In genomic region chr14:103391048-103391447, GRCh38 we compare ENCODE assay signal across 8 cellular contexts. TPM values are rescaled to one million over a fixed set of nuclear protein-coding genes. Genes with fewer than 3 reads are reported as not detected.
DNase-seq lines count a peak whose midpoint lies in the region; ATAC-seq and TF ChIP-seq lines count a peak whose summit lies in the region.

No MANE protein-coding gene starts in this region.

- H3K4me1 ChIP-seq in DND-41 (ENCODE audit: insufficient read depth, low read length) = peaks cover 41% of the 10 kb centered on the region
- H3K4me1 ChIP-seq in Karpas-422 (ENCODE audit: low read length) = peaks cover 52% of the 10 kb centered on the region
- H3K4me1 ChIP-seq in colonic mucosa = peaks cover 13% of the 10 kb centered on the region
- H3K4me1 ChIP-seq in mesendoderm (ENCODE audit: control insufficient read depth, low read depth, low read length) = peaks cover 2% of the 10 kb centered on the region

- H2AFZ ChIP-seq in DND-41 (ENCODE audit: low read depth, low read length) (no peak overlapping the region), Karpas-422 (ENCODE audit: low read length) (no peak overlapping the region)

- no peak overlapping the region for H2BK15ac ChIP-seq in mesendoderm (replicated peaks; ENCODE audit: low read depth)

- no peak overlapping the region for H4K8ac ChIP-seq in mesendoderm (ENCODE audit: low read depth, low read length)

- no peaks in the 10 kb centered on the region for H3K9me2 ChIP-seq in Karpas-422 (replicated peaks; ENCODE audit: insufficient read depth, low read length)

- H2AK5ac ChIP-seq in mesendoderm (ENCODE audit: low read length) = no peak overlapping the region

- peaks cover 72% of the 10 kb centered on the region for H4K20me1 ChIP-seq in DND-41 (ENCODE audit: insufficient read depth, low read length)
- peaks cover 54% of the 10 kb centered on the region for H4K20me1 ChIP-seq in Karpas-422 (ENCODE audit: insufficient read depth, low read depth, low read length)

- H3K27ac ChIP-seq in DND-41 (ENCODE audit: low read length) (no peak overlapping the region), Karpas-422 (ENCODE audit: low read length) (0 out of 2 replicates have a peak overlapping the region, but pooled peaks have one; percentile 9), colonic mucosa (no peak overlapping the region), mesendoderm (ENCODE audit: low read depth, low read length) (no peak overlapping the region)

- H3K79me1 ChIP-seq in mesendoderm (ENCODE audit: low read length) = peaks cover 10% of the 10 kb centered on the region

- H3K4me3 ChIP-seq in DND-41 (ENCODE audit: low read depth in 1 of 2, low read length in 2 of 2) = no peak overlapping the region
- H3K4me3 ChIP-seq in Karpas-422 (ENCODE audit: low read length) = no peak overlapping the region
- no peak overlapping the region for H3K4me3 ChIP-seq in colonic mucosa
- no peak overlapping the region for H3K4me3 ChIP-seq in mesendoderm (ENCODE audit: low read length)

- H3K79me2 ChIP-seq in DND-41 (ENCODE audit: insufficient read depth, low read length) (peaks cover 98% of the 10 kb centered on the region), Karpas-422 (ENCODE audit: low read length) (peaks cover 97% of the 10 kb centered on the region), mesendoderm (ENCODE audit: control insufficient read depth, insufficient read depth, low read length) (peaks cover 63% of the 10 kb centered on the region)

- ATAC-seq in DND-41 (ENCODE audit: insufficient read depth, low read depth) (peak; percentile 67), GM21526 (IDR thresholded peaks at IDR 0.05; ENCODE audit: low FRiP score, unreplicated experiment) (no peak), GM21619 (IDR thresholded peaks at IDR 0.05; ENCODE audit: unreplicated experiment) (no peak)

- peak; percentile 45 for DNase-seq in DND-41
- peak; percentile 91 for DNase-seq in Karpas-422
- peak; percentile 24 for DNase-seq in T-helper 9 cell
- DNase-seq in colonic mucosa = no peak
- DNase-seq in mesendoderm = peak; percentile 63
- no peak for DNase-seq in GM19240 (ENCODE audit: insufficient read length, low spot score)

- H3K27me3 ChIP-seq in DND-41 (ENCODE audit: insufficient read depth, low read length, poor library complexity) = no peaks in the 10 kb centered on the region
- H3K27me3 ChIP-seq in Karpas-422 (ENCODE audit: low read length) = no peaks in the 10 kb centered on the region
- H3K27me3 ChIP-seq in colonic mucosa = no peaks in the 10 kb centered on the region
- H3K27me3 ChIP-seq in mesendoderm (ENCODE audit: insufficient read depth, low read length, poor library complexity) = no peaks in the 10 kb centered on the region

- no CpG with 5 or more reads among the region's 4 CpGs for WGBS in mesendoderm (ENCODE audit: extremely low coverage, insufficient coverage, low lambda C conversion rate)

- no peak overlapping the region for H3K9ac ChIP-seq in DND-41 (ENCODE audit: low read depth, low read length)
- H3K9ac ChIP-seq in Karpas-422 (ENCODE audit: low read length) = no peak overlapping the region
- H3K9ac ChIP-seq in colonic mucosa (ENCODE audit: low read depth in 2 of 2, low read length in 2 of 2) = no peak overlapping the region
- no peak overlapping the region for H3K9ac ChIP-seq in mesendoderm (ENCODE audit: low read length)

- intact Hi-C loops in colonic mucosa (cut with DNase I) = no loop called here

- H2BK120ac ChIP-seq in mesendoderm (ENCODE audit: low read depth, low read length) = no peak overlapping the region

- no peak overlapping the region for H3K4ac ChIP-seq in mesendoderm (ENCODE audit: low read depth, low read length)

- H3K9me3 ChIP-seq in DND-41 (ENCODE audit: insufficient read depth, low read length, severe bottlenecking) (no peaks in the 10 kb centered on the region), Karpas-422 (ENCODE audit: low read length) (no peaks in the 10 kb centered on the region), colonic mucosa (no peaks in the 10 kb centered on the region)

- H3K4me2 ChIP-seq in DND-41 (ENCODE audit: insufficient read depth, low read length) (no peak overlapping the region), Karpas-422 (ENCODE audit: low read depth, low read length, poor library complexity, severe bottlenecking) (peak overlapping the region; percentile 33), mesendoderm (ENCODE audit: low read length) (no peak overlapping the region)

- H4K5ac ChIP-seq in mesendoderm (ENCODE audit: low read length) = no peak overlapping the region

- H3K56ac ChIP-seq in mesendoderm (ENCODE audit: low read length) = no peak overlapping the region

- no peak overlapping the region for H2BK5ac ChIP-seq in mesendoderm (ENCODE audit: low read length)

- peak; percentile 76 for TF ChIP-seq CTCF in DND-41 (IDR thresholded peaks at IDR 0.05; ENCODE audit: borderline replicate concordance, extremely low read depth, low read length, poor library complexity, severe bottlenecking)
- peak; percentile 39 for TF ChIP-seq CTCF in colonic mucosa (IDR thresholded peaks at IDR 0.05)

- H3K23ac ChIP-seq in mesendoderm (ENCODE audit: low read length) = no peak overlapping the region

- H3K36me3 ChIP-seq in DND-41 (ENCODE audit: insufficient read depth, low read length) (no peaks in the 10 kb centered on the region; the same call in 1 of the 2 replicates), Karpas-422 (ENCODE audit: insufficient read depth, low read length) (peaks cover 7% of the 10 kb centered on the region; the same call in 1 of the 2 replicates), colonic mucosa (no peaks in the 10 kb centered on the region), mesendoderm (ENCODE audit: control insufficient read depth, insufficient read depth, low read length) (no peaks in the 10 kb centered on the region)

- no peak overlapping the region for H3K18ac ChIP-seq in mesendoderm (ENCODE audit: low read length)

RNA-seq across cellular contexts. Expression of gene MARK3, which starts 5.8 kb away (rescaled TPM):
- total RNA-seq in Karpas-422 (2014; rRNA removed; shearing (Covaris generic); ENCODE audit: low replicate concordance) = 94.5 and 113 TPM in 2 replicates
- 10 to 100 TPM; 52.5 to 63.6 TPM for total RNA-seq in colonic mucosa
- polyA plus RNA-seq in mesendoderm (2013, experiment 1 of 2) = 53.0 TPM
- 51.9 TPM for polyA plus RNA-seq in mesendoderm (2013, experiment 2 of 2)

RNA-seq across cellular contexts. Expression of gene EIF5, which starts 57.0 kb away (rescaled TPM):
- total RNA-seq in Karpas-422 (2014; rRNA removed; shearing (Covaris generic); ENCODE audit: low replicate concordance) = 133 and 180 TPM in 2 replicates
- 100 to 1,000 TPM; 169 to 265 TPM for total RNA-seq in colonic mucosa
- polyA plus RNA-seq in mesendoderm (2013, experiment 1 of 2) = 542 TPM
- 540 TPM for polyA plus RNA-seq in mesendoderm (2013, experiment 2 of 2)

Comparison
In these comparisons a context has a peak if more than half of its experiments do, and no peak if none do; other contexts are left out.
1. DNase-seq: peak in DND-41 (single experiment), Karpas-422 (single experiment), T-helper 9 cell (single experiment) and mesendoderm (single experiment); none in colonic mucosa (single experiment) and GM19240 (single experiment).